ENCODE assay signal across 11 cellular contexts in genomic region chr15:55791576-55792400, GRCh38. TPM values are rescaled to one million over a fixed set of nuclear protein-coding genes. Genes with fewer than 3 reads are reported as not detected.
DNase-seq lines count a peak whose midpoint lies in the region; ATAC-seq and TF ChIP-seq lines count a peak whose summit lies in the region.
"Had no signal": no experiment of that assay in that cellular context is flagged by ENCODE, and none has a peak within 500 bp of the region (broad histone marks: within the 10 kb centered on the region; RNA-seq: fewer than 3 reads in every experiment).

No MANE protein-coding gene starts in this region.

- ATAC-seq in omental fat pad (ENCODE audit: low FRiP score), result peak; percentile 76
- no peak for ATAC-seq in activated T-cell treated with anti-CD3 and anti-CD28 coated beads, Interleukin-2, amount 50 U/mL, for 4 hours

- TF ChIP-seq CTCF in cardiac fibroblast (IDR thresholded peaks at IDR 0.05; ENCODE audit: low read depth, low read length) (no peak), omental fat pad (IDR thresholded peaks at IDR 0.05) (no peak)

- DNase-seq in EL, result peak; percentile 82
- peak; percentile 25 for DNase-seq in NCI-H1417 treated with DMSO at 0.1 percent for 48 hours (lab: John Stamatoyannopoulos, UW)
- DNase-seq in cardiac fibroblast (ENCODE audit: low read depth in 2 of 2), result peak; percentile 81 to 87
- no peak for DNase-seq in omental fat pad (ENCODE audit: low spot score)
- DNase-seq in effector CD8-positive, alpha-beta T cell (lab: John Stamatoyannopoulos, UW), result no peak
- no peak for DNase-seq in activated T-cell treated with anti-CD3 and anti-CD28 coated beads, Interleukin-2, amount 50 U/mL, for 4 hours
- no peak for DNase-seq in activated gamma-delta T cell (lab: John Stamatoyannopoulos, UW)
- no peak for DNase-seq in D341Med (ENCODE audit: low spot score)
- DNase-seq: effector CD4-positive, alpha-beta T cell; NCI-H446 treated with DMSO at 0.1 percent for 48 hours had no signal

- H3K4me3 Mint-ChIP-seq in activated T-cell treated with anti-CD3 and anti-CD28 coated beads, Interleukin-2, amount 50 U/mL, for 4 hours, result no peak overlapping the region
- H3K4me3 Mint-ChIP-seq: activated T-helper 1 cell treated with anti-CD3 and anti-CD28 coated beads, Interleukin-12 subunit alpha, Interleukin-12 subunit beta, Interleukin-2, Interleukin-4 antibody, amounts not matched to agents 30 ng/mL and 10 ng/mL and 1 ng/mL, durations not matched to agents 14 hours and 24 hours and 36 hours had no signal

- no peak overlapping the region for H3K4me3 ChIP-seq in cardiac fibroblast (replicated peaks in 1 of 2; ENCODE audit: low read depth in 2 of 2, low read length in 2 of 2)

- H3K27me3 Mint-ChIP-seq in activated T-cell treated with anti-CD3 and anti-CD28 coated beads, Interleukin-2, amount 50 U/mL, for 4 hours (ENCODE audit: low read depth), result peaks cover 19% of the 10 kb centered on the region

- H3K9me3 Mint-ChIP-seq in activated T-cell treated with anti-CD3 and anti-CD28 coated beads, Interleukin-2, amount 50 U/mL, for 4 hours, result peaks cover 8% of the 10 kb centered on the region

- H3K36me3 Mint-ChIP-seq in activated T-cell treated with anti-CD3 and anti-CD28 coated beads, Interleukin-2, amount 50 U/mL, for 4 hours (ENCODE audit: insufficient read depth), result no peaks in the 10 kb centered on the region

- no peaks in the 10 kb centered on the region for H3K4me1 Mint-ChIP-seq in activated T-cell treated with anti-CD3 and anti-CD28 coated beads, Interleukin-2, amount 50 U/mL, for 4 hours (ENCODE audit: low read depth)

RNA-seq across cellular contexts. Expression of gene PRTG, which starts 48.8 kb away (rescaled TPM):
- total RNA-seq in omental fat pad, result 1 to 10 TPM; 1.8 to 6.8 (median 2.9) TPM
- not detected for total RNA-seq in activated T-cell treated with anti-CD3 and anti-CD28 coated beads, Interleukin-2, amount 50 U/mL, for 4 hours
- total RNA-seq: activated T-helper 1 cell treated with anti-CD3 and anti-CD28 coated beads, Interleukin-12 subunit alpha, Interleukin-12 subunit beta, Interleukin-2, Interleukin-4 antibody, amounts not matched to agents 30 ng/mL and 10 ng/mL and 1 ng/mL, durations not matched to agents 14 hours and 24 hours and 36 hours had no signal

Comparison
In these comparisons a context has a peak if more than half of its experiments do, and no peak if none do; other contexts are left out.
1. DNase-seq: peak in EL (single experiment), NCI-H1417 treated with DMSO at 0.1 percent for 48 hours (single experiment) and cardiac fibroblast (2 of 2); none in omental fat pad (single experiment), effector CD8-positive, alpha-beta T cell (single experiment), activated T-cell treated with anti-CD3 and anti-CD28 coated beads, Interleukin-2, amount 50 U/mL, for 4 hours (single experiment), activated gamma-delta T cell (single experiment) and D341Med (single experiment).